In the genomic region with DNA sequence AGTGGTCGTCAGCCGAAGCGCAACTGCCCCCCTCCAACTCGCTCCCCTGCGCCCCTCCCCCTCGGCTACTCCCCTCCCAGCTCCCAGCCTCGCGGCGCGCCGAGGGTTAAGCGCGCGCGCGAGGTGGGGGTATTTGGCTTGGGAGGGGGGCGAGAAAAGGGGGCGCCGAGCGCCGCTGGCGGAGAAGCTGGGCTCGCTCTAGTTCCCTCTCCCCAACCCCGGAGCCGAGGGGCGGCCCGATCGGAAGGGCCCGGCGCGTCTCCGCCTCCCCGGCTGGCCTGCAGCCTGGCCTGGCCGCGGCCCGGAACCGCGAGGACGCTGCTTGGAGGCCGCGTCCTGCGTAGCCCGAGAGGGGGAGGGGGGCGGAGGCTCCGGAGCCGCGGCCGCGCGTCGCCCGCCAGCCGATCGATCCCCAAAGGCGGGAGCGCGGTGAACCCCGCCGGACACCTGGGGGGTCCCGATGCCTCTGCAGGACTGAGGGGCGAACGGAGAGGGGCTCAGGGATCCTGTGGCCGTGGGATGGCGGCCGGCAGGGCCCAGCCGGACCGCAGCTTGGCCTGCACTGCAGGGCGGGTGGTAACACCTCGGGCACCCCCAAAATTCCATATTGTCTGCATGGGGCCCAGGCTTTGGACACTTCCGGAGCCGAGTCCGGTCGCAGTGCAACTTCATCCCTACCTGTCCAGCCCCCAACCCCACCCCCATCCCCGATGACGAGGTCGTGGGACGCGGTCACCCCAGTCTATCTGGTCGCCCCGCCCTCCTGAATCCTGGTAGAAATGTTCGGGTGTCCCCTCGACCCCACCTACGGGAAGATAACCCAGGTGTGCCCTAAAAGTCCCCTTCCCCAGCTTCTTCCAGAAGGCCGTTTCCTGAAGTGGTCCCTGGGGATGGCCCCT, we compare ENCODE assay signal across 1 cellular context.
TF ChIP-seq lines count a peak whose summit lies in the region.

No MANE protein-coding gene starts in this region.

TF ChIP-seq in HepG2, 621 proteins besides CTCF, POLR2A, EP300 and RAD21 (continued from another document and continues in another):
- TF ChIP-seq FOXC1 (CRISPR knock-in tag; IDR thresholded peaks at IDR 0.05; ENCODE audit: borderline replicate concordance), result peak; percentile 90
- TF ChIP-seq NFE2L1 (CRISPR knock-in tag; IDR thresholded peaks at IDR 0.05; ENCODE audit: borderline replicate concordance), result no peak
- no peak for TF ChIP-seq MLLT10 (CRISPR knock-in tag; IDR thresholded peaks at IDR 0.05)
- TF ChIP-seq ZNF569 (CRISPR knock-in tag; IDR thresholded peaks at IDR 0.05; ENCODE audit: borderline replicate concordance), result no peak
- TF ChIP-seq YY1 (IDR thresholded peaks at IDR 0.05; ENCODE audit: insufficient read depth, insufficient replicate concordance, low read depth, low read length), result peak; percentile 78
- TF ChIP-seq SPEN (CRISPR knock-in tag; IDR thresholded peaks at IDR 0.05; ENCODE audit: low read depth), result peak; percentile 97
- TF ChIP-seq, protein P1, sequence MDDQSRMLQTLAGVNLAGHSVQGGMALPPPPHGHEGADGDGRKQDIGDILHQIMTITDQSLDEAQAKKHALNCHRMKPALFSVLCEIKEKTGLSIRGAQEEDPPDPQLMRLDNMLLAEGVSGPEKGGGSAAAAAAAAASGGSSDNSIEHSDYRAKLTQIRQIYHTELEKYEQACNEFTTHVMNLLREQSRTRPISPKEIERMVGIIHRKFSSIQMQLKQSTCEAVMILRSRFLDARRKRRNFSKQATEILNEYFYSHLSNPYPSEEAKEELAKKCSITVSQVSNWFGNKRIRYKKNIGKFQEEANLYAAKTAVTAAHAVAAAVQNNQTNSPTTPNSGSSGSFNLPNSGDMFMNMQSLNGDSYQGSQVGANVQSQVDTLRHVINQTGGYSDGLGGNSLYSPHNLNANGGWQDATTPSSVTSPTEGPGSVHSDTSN (CRISPR knock-in tag; IDR thresholded peaks at IDR 0.05; ENCODE audit: borderline replicate concordance), result no peak
- TF ChIP-seq, protein P2, sequence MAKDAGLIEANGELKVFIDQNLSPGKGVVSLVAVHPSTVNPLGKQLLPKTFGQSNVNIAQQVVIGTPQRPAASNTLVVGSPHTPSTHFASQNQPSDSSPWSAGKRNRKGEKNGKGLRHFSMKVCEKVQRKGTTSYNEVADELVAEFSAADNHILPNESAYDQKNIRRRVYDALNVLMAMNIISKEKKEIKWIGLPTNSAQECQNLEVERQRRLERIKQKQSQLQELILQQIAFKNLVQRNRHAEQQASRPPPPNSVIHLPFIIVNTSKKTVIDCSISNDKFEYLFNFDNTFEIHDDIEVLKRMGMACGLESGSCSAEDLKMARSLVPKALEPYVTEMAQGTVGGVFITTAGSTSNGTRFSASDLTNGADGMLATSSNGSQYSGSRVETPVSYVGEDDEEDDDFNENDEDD (CRISPR knock-in tag; IDR thresholded peaks at IDR 0.05; ENCODE audit: borderline replicate concordance), result peak; percentile 85; the same call in 1 of the 2 replicates
- TF ChIP-seq, protein P3, sequence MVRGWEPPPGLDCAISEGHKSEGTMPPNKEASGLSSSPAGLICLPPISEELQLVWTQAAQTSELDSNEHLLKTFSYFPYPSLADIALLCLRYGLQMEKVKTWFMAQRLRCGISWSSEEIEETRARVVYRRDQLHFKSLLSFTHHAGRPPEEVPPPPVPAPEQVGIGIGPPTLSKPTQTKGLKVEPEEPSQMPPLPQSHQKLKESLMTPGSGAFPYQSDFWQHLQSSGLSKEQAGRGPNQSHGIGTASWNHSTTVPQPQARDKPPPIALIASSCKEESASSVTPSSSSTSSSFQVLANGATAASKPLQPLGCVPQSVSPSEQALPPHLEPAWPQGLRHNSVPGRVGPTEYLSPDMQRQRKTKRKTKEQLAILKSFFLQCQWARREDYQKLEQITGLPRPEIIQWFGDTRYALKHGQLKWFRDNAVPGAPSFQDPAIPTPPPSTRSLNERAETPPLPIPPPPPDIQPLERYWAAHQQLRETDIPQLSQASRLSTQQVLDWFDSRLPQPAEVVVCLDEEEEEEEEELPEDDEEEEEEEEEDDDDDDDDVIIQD (CRISPR knock-in tag; IDR thresholded peaks at IDR 0.05; ENCODE audit: low read depth), result peak; percentile 6; the same call in 1 of the 2 replicates
- TF ChIP-seq SMAD9 (CRISPR knock-in tag; IDR thresholded peaks at IDR 0.05), result no peak
- peak; percentile 22; the same call in 1 of the 2 replicates for TF ChIP-seq SSRP1 (CRISPR knock-in tag; IDR thresholded peaks at IDR 0.05)
- peak; percentile 3 for TF ChIP-seq ZNF816 (CRISPR knock-in tag; IDR thresholded peaks at IDR 0.05; ENCODE audit: borderline replicate concordance)
- peak; percentile 63; the same call in 1 of the 2 replicates for TF ChIP-seq ZFP1 (CRISPR knock-in tag; IDR thresholded peaks at IDR 0.05)
- peak; percentile 96 for TF ChIP-seq MTA1 (CRISPR knock-in tag; IDR thresholded peaks at IDR 0.05; ENCODE audit: borderline replicate concordance)
- TF ChIP-seq SP140L (CRISPR knock-in tag; IDR thresholded peaks at IDR 0.05; ENCODE audit: borderline replicate concordance), result no peak
- no peak for TF ChIP-seq TCF12 (IDR thresholded peaks at IDR 0.05)
- TF ChIP-seq TCF12 (CRISPR knock-in tag; IDR thresholded peaks at IDR 0.05), result peak; percentile 91
- peak; percentile 93 for TF ChIP-seq ZNF451 (CRISPR knock-in tag; IDR thresholded peaks at IDR 0.05)
- peak; percentile 100 for TF ChIP-seq ZFX (CRISPR knock-in tag; IDR thresholded peaks at IDR 0.05; ENCODE audit: low read depth)
- TF ChIP-seq, protein P4, sequence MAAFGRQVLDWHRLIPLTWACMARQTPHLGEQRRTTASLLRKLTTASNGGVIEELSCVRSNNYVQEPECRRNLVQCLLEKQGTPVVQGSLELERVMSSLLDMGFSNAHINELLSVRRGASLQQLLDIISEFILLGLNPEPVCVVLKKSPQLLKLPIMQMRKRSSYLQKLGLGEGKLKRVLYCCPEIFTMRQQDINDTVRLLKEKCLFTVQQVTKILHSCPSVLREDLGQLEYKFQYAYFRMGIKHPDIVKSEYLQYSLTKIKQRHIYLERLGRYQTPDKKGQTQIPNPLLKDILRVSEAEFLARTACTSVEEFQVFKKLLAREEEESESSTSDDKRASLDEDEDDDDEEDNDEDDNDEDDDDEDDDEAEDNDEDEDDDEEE (CRISPR knock-in tag; IDR thresholded peaks at IDR 0.05), result peak; percentile 79; the same call in 1 of the 2 replicates
- TF ChIP-seq ZNF333 (CRISPR knock-in tag; IDR thresholded peaks at IDR 0.05; ENCODE audit: borderline replicate concordance), result peak; percentile 67; the same call in 1 of the 2 replicates
- TF ChIP-seq ZNF549 (CRISPR knock-in tag; IDR thresholded peaks at IDR 0.05), result no peak
- peak; percentile 89; the same call in 1 of the 2 replicates for TF ChIP-seq PRMT3 (CRISPR knock-in tag; IDR thresholded peaks at IDR 0.05; ENCODE audit: borderline replicate concordance, low read depth)
- peak; percentile 97 for TF ChIP-seq ZNF564 (CRISPR knock-in tag; IDR thresholded peaks at IDR 0.05)
- TF ChIP-seq ZNF713 (CRISPR knock-in tag; IDR thresholded peaks at IDR 0.05), result no peak
- TF ChIP-seq, protein P5, sequence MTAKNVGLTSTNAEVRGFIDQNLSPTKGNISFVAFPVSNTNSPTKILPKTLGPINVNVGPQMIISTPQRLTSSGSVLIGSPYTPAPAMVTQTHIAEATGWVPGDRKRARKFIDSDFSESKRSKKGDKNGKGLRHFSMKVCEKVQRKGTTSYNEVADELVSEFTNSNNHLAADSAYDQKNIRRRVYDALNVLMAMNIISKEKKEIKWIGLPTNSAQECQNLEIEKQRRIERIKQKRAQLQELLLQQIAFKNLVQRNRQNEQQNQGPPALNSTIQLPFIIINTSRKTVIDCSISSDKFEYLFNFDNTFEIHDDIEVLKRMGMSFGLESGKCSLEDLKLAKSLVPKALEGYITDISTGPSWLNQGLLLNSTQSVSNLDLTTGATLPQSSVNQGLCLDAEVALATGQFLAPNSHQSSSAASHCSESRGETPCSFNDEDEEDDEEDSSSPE (CRISPR knock-in tag; IDR thresholded peaks at IDR 0.05), result peak; percentile 90
- peak; percentile 43; the same call in 1 of the 2 replicates for TF ChIP-seq SIX1 (CRISPR knock-in tag; IDR thresholded peaks at IDR 0.05; ENCODE audit: borderline replicate concordance)
- TF ChIP-seq ZNF547 (CRISPR knock-in tag; IDR thresholded peaks at IDR 0.05), result peak; percentile 86; the same call in 1 of the 2 replicates
- peak; percentile 88; the same call in 1 of the 2 replicates for TF ChIP-seq ZNF790 (CRISPR knock-in tag; IDR thresholded peaks at IDR 0.05; ENCODE audit: borderline replicate concordance)
- peak; percentile 89; the same call in 1 of the 2 replicates for TF ChIP-seq ZNF550 (CRISPR knock-in tag; IDR thresholded peaks at IDR 0.05; ENCODE audit: borderline replicate concordance)
- TF ChIP-seq ZNF678 (CRISPR knock-in tag; IDR thresholded peaks at IDR 0.05), result no peak; the same call in none of the 2 replicates
- TF ChIP-seq ZNF12 (CRISPR knock-in tag; IDR thresholded peaks at IDR 0.05), result 0 out of 2 replicates have a peak, but pooled peaks have one; percentile 22
- TF ChIP-seq MAZ (IDR thresholded peaks at IDR 0.05; ENCODE audit: borderline replicate concordance, low read depth, low read length), result no peak; the same call in 1 of the 2 replicates
- TF ChIP-seq MAZ (CRISPR knock-in tag; IDR thresholded peaks at IDR 0.05; ENCODE audit: low read depth), result peak; percentile 99
- TF ChIP-seq TAF1 (CRISPR knock-in tag; IDR thresholded peaks at IDR 0.05), result peak; percentile 79
- no peak for TF ChIP-seq ZNF33A (CRISPR knock-in tag; IDR thresholded peaks at IDR 0.05; ENCODE audit: borderline replicate concordance)
- TF ChIP-seq, protein P6, sequence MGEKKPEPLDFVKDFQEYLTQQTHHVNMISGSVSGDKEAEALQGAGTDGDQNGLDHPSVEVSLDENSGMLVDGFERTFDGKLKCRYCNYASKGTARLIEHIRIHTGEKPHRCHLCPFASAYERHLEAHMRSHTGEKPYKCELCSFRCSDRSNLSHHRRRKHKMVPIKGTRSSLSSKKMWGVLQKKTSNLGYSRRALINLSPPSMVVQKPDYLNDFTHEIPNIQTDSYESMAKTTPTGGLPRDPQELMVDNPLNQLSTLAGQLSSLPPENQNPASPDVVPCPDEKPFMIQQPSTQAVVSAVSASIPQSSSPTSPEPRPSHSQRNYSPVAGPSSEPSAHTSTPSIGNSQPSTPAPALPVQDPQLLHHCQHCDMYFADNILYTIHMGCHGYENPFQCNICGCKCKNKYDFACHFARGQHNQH (CRISPR knock-in tag; IDR thresholded peaks at IDR 0.05), result peak; percentile 58
- peak; percentile 83; the same call in 1 of the 2 replicates for TF ChIP-seq ZNF567 (CRISPR knock-in tag; IDR thresholded peaks at IDR 0.05; ENCODE audit: borderline replicate concordance)
- peak; percentile 60; the same call in 1 of the 2 replicates for TF ChIP-seq ZNF83 (CRISPR knock-in tag; IDR thresholded peaks at IDR 0.05; ENCODE audit: borderline replicate concordance)
- TF ChIP-seq, protein P7, sequence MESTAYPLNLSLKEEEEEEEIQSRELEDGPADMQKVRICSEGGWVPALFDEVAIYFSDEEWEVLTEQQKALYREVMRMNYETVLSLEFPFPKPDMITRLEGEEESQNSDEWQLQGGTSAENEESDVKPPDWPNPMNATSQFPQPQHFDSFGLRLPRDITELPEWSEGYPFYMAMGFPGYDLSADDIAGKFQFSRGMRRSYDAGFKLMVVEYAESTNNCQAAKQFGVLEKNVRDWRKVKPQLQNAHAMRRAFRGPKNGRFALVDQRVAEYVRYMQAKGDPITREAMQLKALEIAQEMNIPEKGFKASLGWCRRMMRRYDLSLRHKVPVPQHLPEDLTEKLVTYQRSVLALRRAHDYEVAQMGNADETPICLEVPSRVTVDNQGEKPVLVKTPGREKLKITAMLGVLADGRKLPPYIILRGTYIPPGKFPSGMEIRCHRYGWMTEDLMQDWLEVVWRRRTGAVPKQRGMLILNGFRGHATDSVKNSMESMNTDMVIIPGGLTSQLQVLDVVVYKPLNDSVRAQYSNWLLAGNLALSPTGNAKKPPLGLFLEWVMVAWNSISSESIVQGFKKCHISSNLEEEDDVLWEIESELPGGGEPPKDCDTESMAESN (CRISPR knock-in tag; conservative IDR thresholded peaks at IDR 0.05), result peak; percentile 96
- TF ChIP-seq, protein P8, sequence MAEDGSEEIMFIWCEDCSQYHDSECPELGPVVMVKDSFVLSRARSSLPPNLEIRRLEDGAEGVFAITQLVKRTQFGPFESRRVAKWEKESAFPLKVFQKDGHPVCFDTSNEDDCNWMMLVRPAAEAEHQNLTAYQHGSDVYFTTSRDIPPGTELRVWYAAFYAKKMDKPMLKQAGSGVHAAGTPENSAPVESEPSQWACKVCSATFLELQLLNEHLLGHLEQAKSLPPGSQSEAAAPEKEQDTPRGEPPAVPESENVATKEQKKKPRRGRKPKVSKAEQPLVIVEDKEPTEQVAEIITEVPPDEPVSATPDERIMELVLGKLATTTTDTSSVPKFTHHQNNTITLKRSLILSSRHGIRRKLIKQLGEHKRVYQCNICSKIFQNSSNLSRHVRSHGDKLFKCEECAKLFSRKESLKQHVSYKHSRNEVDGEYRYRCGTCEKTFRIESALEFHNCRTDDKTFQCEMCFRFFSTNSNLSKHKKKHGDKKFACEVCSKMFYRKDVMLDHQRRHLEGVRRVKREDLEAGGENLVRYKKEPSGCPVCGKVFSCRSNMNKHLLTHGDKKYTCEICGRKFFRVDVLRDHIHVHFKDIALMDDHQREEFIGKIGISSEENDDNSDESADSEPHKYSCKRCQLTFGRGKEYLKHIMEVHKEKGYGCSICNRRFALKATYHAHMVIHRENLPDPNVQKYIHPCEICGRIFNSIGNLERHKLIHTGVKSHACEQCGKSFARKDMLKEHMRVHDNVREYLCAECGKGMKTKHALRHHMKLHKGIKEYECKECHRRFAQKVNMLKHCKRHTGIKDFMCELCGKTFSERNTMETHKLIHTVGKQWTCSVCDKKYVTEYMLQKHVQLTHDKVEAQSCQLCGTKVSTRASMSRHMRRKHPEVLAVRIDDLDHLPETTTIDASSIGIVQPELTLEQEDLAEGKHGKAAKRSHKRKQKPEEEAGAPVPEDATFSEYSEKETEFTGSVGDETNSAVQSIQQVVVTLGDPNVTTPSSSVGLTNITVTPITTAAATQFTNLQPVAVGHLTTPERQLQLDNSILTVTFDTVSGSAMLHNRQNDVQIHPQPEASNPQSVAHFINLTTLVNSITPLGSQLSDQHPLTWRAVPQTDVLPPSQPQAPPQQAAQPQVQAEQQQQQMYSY (CRISPR knock-in tag; IDR thresholded peaks at IDR 0.05), result no peak
- TF ChIP-seq TOE1 (CRISPR knock-in tag; IDR thresholded peaks at IDR 0.05), result no peak
